ENCODE assay signal across 1 cellular context in the genomic region with DNA sequence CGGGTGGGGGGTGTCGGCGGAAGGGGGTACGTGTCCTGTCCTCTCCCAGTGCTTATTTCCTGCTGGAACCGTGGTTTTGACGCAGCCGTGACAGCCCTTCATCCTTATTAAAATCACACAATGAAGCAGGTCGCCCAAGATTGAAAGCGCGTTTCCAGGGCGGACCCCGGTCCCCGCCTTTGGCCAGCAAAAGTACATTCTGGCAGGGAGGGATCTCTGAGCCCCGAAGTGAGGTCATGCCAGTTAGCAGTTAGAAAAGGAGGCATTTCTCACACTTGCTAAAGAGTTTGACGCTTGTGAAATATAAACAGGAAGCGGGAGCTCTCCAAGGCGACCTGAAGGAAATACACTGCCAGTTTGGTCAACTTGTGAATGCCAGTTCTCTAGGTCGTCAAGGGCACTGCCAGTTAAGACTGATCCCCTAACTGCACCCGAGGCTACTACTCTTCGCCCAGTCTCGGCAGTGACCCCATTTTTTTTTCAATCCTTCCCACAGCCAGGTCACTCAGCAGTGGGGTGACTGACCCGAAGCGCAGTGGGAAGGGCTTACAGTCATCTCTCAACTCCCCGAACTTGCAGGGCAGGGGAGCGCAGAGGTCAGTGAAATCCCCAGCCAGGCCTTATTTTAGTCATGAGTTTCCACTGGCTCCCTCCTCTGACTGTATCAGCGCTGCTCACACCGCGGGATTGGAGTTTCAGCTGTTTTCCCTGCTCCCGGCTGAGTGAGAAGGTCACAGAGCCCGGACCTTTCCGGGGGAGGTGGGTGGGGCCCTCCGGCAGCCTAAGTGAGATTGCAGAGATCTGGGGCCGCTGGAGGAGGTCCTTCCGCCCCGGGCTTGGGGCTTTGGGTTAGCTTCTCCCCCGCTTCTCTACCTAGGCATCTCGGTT.
TF ChIP-seq lines count a peak whose summit lies in the region.

No MANE protein-coding gene starts in this region.

TF ChIP-seq in GM12878, 131 proteins besides CTCF, POLR2A, EP300 and RAD21 (continued from another document):
- TF ChIP-seq, protein P1, sequence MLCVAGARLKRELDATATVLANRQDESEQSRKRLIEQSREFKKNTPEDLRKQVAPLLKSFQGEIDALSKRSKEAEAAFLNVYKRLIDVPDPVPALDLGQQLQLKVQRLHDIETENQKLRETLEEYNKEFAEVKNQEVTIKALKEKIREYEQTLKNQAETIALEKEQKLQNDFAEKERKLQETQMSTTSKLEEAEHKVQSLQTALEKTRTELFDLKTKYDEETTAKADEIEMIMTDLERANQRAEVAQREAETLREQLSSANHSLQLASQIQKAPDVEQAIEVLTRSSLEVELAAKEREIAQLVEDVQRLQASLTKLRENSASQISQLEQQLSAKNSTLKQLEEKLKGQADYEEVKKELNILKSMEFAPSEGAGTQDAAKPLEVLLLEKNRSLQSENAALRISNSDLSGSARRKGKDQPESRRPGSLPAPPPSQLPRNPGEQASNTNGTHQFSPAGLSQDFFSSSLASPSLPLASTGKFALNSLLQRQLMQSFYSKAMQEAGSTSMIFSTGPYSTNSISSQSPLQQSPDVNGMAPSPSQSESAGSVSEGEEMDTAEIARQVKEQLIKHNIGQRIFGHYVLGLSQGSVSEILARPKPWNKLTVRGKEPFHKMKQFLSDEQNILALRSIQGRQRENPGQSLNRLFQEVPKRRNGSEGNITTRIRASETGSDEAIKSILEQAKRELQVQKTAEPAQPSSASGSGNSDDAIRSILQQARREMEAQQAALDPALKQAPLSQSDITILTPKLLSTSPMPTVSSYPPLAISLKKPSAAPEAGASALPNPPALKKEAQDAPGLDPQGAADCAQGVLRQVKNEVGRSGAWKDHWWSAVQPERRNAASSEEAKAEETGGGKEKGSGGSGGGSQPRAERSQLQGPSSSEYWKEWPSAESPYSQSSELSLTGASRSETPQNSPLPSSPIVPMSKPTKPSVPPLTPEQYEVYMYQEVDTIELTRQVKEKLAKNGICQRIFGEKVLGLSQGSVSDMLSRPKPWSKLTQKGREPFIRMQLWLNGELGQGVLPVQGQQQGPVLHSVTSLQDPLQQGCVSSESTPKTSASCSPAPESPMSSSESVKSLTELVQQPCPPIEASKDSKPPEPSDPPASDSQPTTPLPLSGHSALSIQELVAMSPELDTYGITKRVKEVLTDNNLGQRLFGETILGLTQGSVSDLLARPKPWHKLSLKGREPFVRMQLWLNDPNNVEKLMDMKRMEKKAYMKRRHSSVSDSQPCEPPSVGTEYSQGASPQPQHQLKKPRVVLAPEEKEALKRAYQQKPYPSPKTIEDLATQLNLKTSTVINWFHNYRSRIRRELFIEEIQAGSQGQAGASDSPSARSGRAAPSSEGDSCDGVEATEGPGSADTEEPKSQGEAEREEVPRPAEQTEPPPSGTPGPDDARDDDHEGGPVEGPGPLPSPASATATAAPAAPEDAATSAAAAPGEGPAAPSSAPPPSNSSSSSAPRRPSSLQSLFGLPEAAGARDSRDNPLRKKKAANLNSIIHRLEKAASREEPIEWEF (IDR thresholded peaks at IDR 0.05; ENCODE audit: insufficient replicate concordance, low read depth, low read length): peak; percentile 4
- no peak for TF ChIP-seq NR2C2 (IDR thresholded peaks at IDR 0.05; ENCODE audit: borderline replicate concordance, control insufficient read depth, insufficient read length, low read depth)
- TF ChIP-seq EGR1 (IDR thresholded peaks at IDR 0.05; ENCODE audit: borderline replicate concordance in 1 of 2, low read depth in 2 of 2, low read length in 2 of 2): peak in 1 of 2 experiments; percentile 29; a peak in 1 of 3 replicates
- peak; percentile 68 for TF ChIP-seq TAF1 (IDR thresholded peaks at IDR 0.05; ENCODE audit: borderline replicate concordance, low read depth, low read length)
- TF ChIP-seq STAT1 (conservative IDR thresholded peaks at IDR 0.05): no peak
- TF ChIP-seq RFX5 (IDR thresholded peaks at IDR 0.05; ENCODE audit: low read depth, low read length): peak; percentile 52
- peak; percentile 91 for TF ChIP-seq BCL11A (IDR thresholded peaks at IDR 0.05; ENCODE audit: low read depth, low read length)
- TF ChIP-seq, protein P2, sequence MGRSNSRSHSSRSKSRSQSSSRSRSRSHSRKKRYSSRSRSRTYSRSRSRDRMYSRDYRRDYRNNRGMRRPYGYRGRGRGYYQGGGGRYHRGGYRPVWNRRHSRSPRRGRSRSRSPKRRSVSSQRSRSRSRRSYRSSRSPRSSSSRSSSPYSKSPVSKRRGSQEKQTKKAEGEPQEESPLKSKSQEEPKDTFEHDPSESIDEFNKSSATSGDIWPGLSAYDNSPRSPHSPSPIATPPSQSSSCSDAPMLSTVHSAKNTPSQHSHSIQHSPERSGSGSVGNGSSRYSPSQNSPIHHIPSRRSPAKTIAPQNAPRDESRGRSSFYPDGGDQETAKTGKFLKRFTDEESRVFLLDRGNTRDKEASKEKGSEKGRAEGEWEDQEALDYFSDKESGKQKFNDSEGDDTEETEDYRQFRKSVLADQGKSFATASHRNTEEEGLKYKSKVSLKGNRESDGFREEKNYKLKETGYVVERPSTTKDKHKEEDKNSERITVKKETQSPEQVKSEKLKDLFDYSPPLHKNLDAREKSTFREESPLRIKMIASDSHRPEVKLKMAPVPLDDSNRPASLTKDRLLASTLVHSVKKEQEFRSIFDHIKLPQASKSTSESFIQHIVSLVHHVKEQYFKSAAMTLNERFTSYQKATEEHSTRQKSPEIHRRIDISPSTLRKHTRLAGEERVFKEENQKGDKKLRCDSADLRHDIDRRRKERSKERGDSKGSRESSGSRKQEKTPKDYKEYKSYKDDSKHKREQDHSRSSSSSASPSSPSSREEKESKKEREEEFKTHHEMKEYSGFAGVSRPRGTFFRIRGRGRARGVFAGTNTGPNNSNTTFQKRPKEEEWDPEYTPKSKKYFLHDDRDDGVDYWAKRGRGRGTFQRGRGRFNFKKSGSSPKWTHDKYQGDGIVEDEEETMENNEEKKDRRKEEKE (IDR thresholded peaks at IDR 0.05): no peak
- TF ChIP-seq TCF7 (IDR thresholded peaks at IDR 0.05; ENCODE audit: borderline replicate concordance): peak; percentile 46; the same call in 1 of the 2 replicates
- no peak for TF ChIP-seq YBX1 (IDR thresholded peaks at IDR 0.05)
- TF ChIP-seq HDAC6 (IDR thresholded peaks at IDR 0.05; ENCODE audit: unreplicated experiment): no peak
- peak; percentile 63; the same call in 1 of the 2 replicates for TF ChIP-seq POLR2AphosphoS2 (IDR thresholded peaks at IDR 0.05; ENCODE audit: low read depth, low read length)
- peak; percentile 97 for TF ChIP-seq ZNF687 (IDR thresholded peaks at IDR 0.05)
- peak; percentile 66; the same call in 1 of the 2 replicates for TF ChIP-seq SIN3A (IDR thresholded peaks at IDR 0.05; ENCODE audit: low read depth, low read length)
- TF ChIP-seq NRF1 (conservative IDR thresholded peaks at IDR 0.05; ENCODE audit: low read depth, low read length): no peak
- TF ChIP-seq SREBF1 (IDR thresholded peaks at IDR 0.05; ENCODE audit: low read length): peak; percentile 24; the same call in 1 of the 2 replicates
- TF ChIP-seq SREBF2 (IDR thresholded peaks at IDR 0.05; ENCODE audit: low read length): no peak; the same call in 1 of the 2 replicates
- peak; percentile 96 for TF ChIP-seq MTA2 (IDR thresholded peaks at IDR 0.05; ENCODE audit: low read depth)
- TF ChIP-seq FOXM1 (IDR thresholded peaks at IDR 0.05; ENCODE audit: low read depth, low read length): no peak
- peak; percentile 100 for TF ChIP-seq EED (IDR thresholded peaks at IDR 0.05; ENCODE audit: low read depth)
- peak; percentile 23; the same call in 1 of the 2 replicates for TF ChIP-seq RAD51 (IDR thresholded peaks at IDR 0.05)
- TF ChIP-seq GABPA (IDR thresholded peaks at IDR 0.05; ENCODE audit: low read depth): no peak
- TF ChIP-seq IKZF2 (IDR thresholded peaks at IDR 0.05): peak; percentile 99
- no peak for TF ChIP-seq HDAC2 (IDR thresholded peaks at IDR 0.05)
- no peak for TF ChIP-seq RCOR1 (conservative IDR thresholded peaks at IDR 0.05; ENCODE audit: low read depth, low read length)
- no peak for TF ChIP-seq ASH2L (IDR thresholded peaks at IDR 0.05; ENCODE audit: borderline replicate concordance, low read depth)
- peak; percentile 86 for TF ChIP-seq CREM (IDR thresholded peaks at IDR 0.05; ENCODE audit: low read depth)
- TF ChIP-seq SMAD5 (IDR thresholded peaks at IDR 0.05; ENCODE audit: low read depth): no peak; the same call in 1 of the 2 replicates
